In the genomic region with DNA sequence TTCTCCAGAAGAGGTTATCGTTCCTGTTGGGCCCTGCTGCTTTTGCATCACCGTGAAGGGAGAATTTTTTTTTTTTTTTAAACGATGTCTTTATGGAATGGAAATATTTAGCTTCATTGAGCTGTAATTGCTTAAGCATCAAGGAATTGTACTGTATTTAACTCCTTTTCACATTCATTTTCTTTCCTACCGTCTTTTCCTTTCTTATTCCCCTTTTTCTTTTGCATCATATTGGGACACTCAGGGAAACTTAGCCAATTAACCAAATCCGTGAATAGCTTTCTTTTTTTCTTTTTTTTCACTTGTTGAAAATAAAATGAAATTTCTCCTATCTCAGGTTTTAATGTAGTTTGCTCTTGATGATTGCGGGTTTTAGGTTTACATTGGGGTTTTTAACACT, we compare ENCODE assay signal across 8 cellular contexts. TPM values are rescaled to one million over a fixed set of nuclear protein-coding genes. Genes with fewer than 3 reads are reported as not detected.
DNase-seq lines count a peak whose midpoint lies in the region; ATAC-seq and TF ChIP-seq lines count a peak whose summit lies in the region.

No MANE protein-coding gene starts in this region.

- peak overlapping the region; percentile 100 for H3K4me3 Mint-ChIP-seq in central memory CD8-positive, alpha-beta T cell
- peak overlapping the region; percentile 91 to 100 (median 97) for H3K4me3 Mint-ChIP-seq in naive thymus-derived CD8-positive, alpha-beta T cell

- H3K27ac ChIP-seq in AG04450 (ENCODE audit: low read depth, low read length) = no peak overlapping the region
- H3K27ac ChIP-seq in neuronal stem cell (replicated peaks; ENCODE audit: low read length) = no peak overlapping the region

- peaks cover 2% of the 10 kb centered on the region for H3K79me1 ChIP-seq in neuronal stem cell (ENCODE audit: low read depth, low read length)

- H3K4me3 ChIP-seq in AG04450 (ENCODE audit: low read depth, low read length) (peak overlapping the region; percentile 87), neuronal stem cell (ENCODE audit: low read length in 2 of 2) (peak overlapping the region in 1 of 2 donors; percentile 83)
- H3K4me3 ChIP-seq in Jurkat, Clone E6-1 (ENCODE audit: low read length) = peak overlapping the region; percentile 82

- no peak overlapping the region for H3K23ac ChIP-seq in neuronal stem cell (ENCODE audit: low read depth, low read length, poor library complexity)

- H3K27me3 ChIP-seq in AG04450 (ENCODE audit: control insufficient read depth, insufficient read depth, low read length) (no peaks in the 10 kb centered on the region), neuronal stem cell (ENCODE audit: control insufficient read depth in 3 of 3, insufficient read depth in 3 of 3, low read depth in 1 of 3, low read length in 3 of 3) (no peaks in the 10 kb centered on the region)

- H3K18ac ChIP-seq in neuronal stem cell (ENCODE audit: low read length) = no peak overlapping the region

- H2BK12ac ChIP-seq in neuronal stem cell (ENCODE audit: low read length) = no peak overlapping the region

- no peak overlapping the region for H2BK15ac ChIP-seq in neuronal stem cell (ENCODE audit: low read length)

- H3K4me1 Mint-ChIP-seq in central memory CD8-positive, alpha-beta T cell = peaks cover 43% of the 10 kb centered on the region
- peaks cover 26 to 66% (median 61%) of the 10 kb centered on the region in 4 donors for H3K4me1 Mint-ChIP-seq in naive thymus-derived CD8-positive, alpha-beta T cell

- no peak for ATAC-seq in central memory CD8-positive, alpha-beta T cell (replicated peaks; ENCODE audit: extremely low read depth, poor library complexity, severe bottlenecking)
- ATAC-seq in naive thymus-derived CD8-positive, alpha-beta T cell = no peak
- no peak for ATAC-seq in HG03439 (IDR thresholded peaks at IDR 0.05; ENCODE audit: unreplicated experiment)

- CTCF ChIA-PET in AG04450 (lab: Charles Lee) = interaction anchor here (0.8 to 1.5 kb wide), 2 partner anchors 30 to 151 kb away, joined by 3 to 11 read pairs; no protein-coding TSS in a partner anchor

- H3K14ac ChIP-seq in neuronal stem cell (ENCODE audit: low read length) = no peak overlapping the region

- no peaks in the 10 kb centered on the region for H3K27me3 Mint-ChIP-seq in central memory CD8-positive, alpha-beta T cell
- no peaks in the 10 kb centered on the region for H3K27me3 Mint-ChIP-seq in naive thymus-derived CD8-positive, alpha-beta T cell

- H3K9me3 Mint-ChIP-seq in central memory CD8-positive, alpha-beta T cell = no peaks in the 10 kb centered on the region
- H3K9me3 Mint-ChIP-seq in naive thymus-derived CD8-positive, alpha-beta T cell = peaks cover 0 to 2% (median 0%) of the 10 kb centered on the region in 9 donors

- POLR2A ChIA-PET in AG04450 (lab: Yijun Ruan, JAX) = interaction anchor here (0.7 to 0.9 kb wide), 4 partner anchors 30 to 375 kb away, joined by 3 to 8 read pairs (median 6); no protein-coding TSS in a partner anchor
- POLR2A ChIA-PET in naive thymus-derived CD8-positive, alpha-beta T cell (lab: Charles Lee) = interaction anchor here (0.7 to 1.5 kb wide), 9 partner anchors 10 to 528 kb away, joined by 3 to 7 read pairs (median 4); partner anchors contain the start of gene RBBP6

- DNase-seq in AG04450 (ENCODE audit: low read depth, low spot score) = no peak
- DNase-seq in Jurkat, Clone E6-1 (ENCODE audit: low read depth, low spot score) = no peak
- no peak for DNase-seq in central memory CD8-positive, alpha-beta T cell (ENCODE audit: low spot score in 2 of 2)
- no peak for DNase-seq in naive thymus-derived CD8-positive, alpha-beta T cell
- DNase-seq in NCI-H2196 treated with DMSO at 0.1 percent for 48 hours (lab: John Stamatoyannopoulos, UW; ENCODE audit: unreplicated experiment) = no peak
- no peak for DNase-seq in HuH-7 (ENCODE audit: low spot score)
- no peak for DNase-seq in neuronal stem cell (ENCODE audit: low spot score)

- no peak overlapping the region for H2AK5ac ChIP-seq in neuronal stem cell (ENCODE audit: low read depth, low read length)

- H4K91ac ChIP-seq in neuronal stem cell (ENCODE audit: low read depth, low read length, poor library complexity) = no peak overlapping the region

- peak overlapping the region; percentile 100 for H3K27ac Mint-ChIP-seq in central memory CD8-positive, alpha-beta T cell (ENCODE audit: low read depth)
- peak overlapping the region; percentile 76 to 99 (median 88) for H3K27ac Mint-ChIP-seq in naive thymus-derived CD8-positive, alpha-beta T cell

- no peak overlapping the region for H3K4me2 ChIP-seq in neuronal stem cell (ENCODE audit: insufficient read depth, low read length, poor library complexity, severe bottlenecking)

- no peak overlapping the region for H2AFZ ChIP-seq in neuronal stem cell (ENCODE audit: low read length)

- H3K9me3 ChIP-seq in AG04450 (ENCODE audit: control insufficient read depth, insufficient read depth, low read length) (no peaks in the 10 kb centered on the region; the same call in 1 of the 2 replicates), neuronal stem cell (replicated peaks in 1 of 2; ENCODE audit: control insufficient read depth in 2 of 2, insufficient read depth in 1 of 2, low read depth in 1 of 2, low read length in 2 of 2) (no peaks in the 10 kb centered on the region)

- H3K9ac ChIP-seq in neuronal stem cell (ENCODE audit: low read depth, low read length, poor library complexity) = no peak overlapping the region

- H3K36me3 ChIP-seq in neuronal stem cell (replicated peaks in 1 of 2; ENCODE audit: control insufficient read depth in 2 of 2, insufficient read depth in 2 of 2, low read length in 2 of 2) = peaks cover 7 to 42% of the 10 kb centered on the region in 2 donors

- peaks cover 0 to 10% of the 10 kb centered on the region in 2 donors for H3K4me1 ChIP-seq in neuronal stem cell (ENCODE audit: control insufficient read depth in 2 of 2, insufficient read depth in 1 of 2, low read depth in 1 of 2, low read length in 2 of 2)

- TF ChIP-seq CTCF in AG04450 (IDR thresholded peaks at IDR 0.05; ENCODE audit: low read depth, low read length) = no peak

- peaks cover 26% of the 10 kb centered on the region for H3K36me3 Mint-ChIP-seq in central memory CD8-positive, alpha-beta T cell (ENCODE audit: insufficient read depth)
- peaks cover 4 to 33% (median 6%) of the 10 kb centered on the region in 3 donors for H3K36me3 Mint-ChIP-seq in naive thymus-derived CD8-positive, alpha-beta T cell

- WGBS in neuronal stem cell (ENCODE audit: extremely low coverage in 2 of 2, insufficient read length in 2 of 2, insufficient replicate concordance in 1 of 2), 2 donors = no CpG with 5 or more reads among the region's 6 CpGs

- H2BK120ac ChIP-seq in neuronal stem cell (ENCODE audit: low read depth, low read length) = no peak overlapping the region

- no peak overlapping the region for H3K4ac ChIP-seq in neuronal stem cell (ENCODE audit: low read length)

- no peak overlapping the region for H2BK5ac ChIP-seq in neuronal stem cell (ENCODE audit: low read length)

- H4K8ac ChIP-seq in neuronal stem cell (ENCODE audit: low read depth, low read length) = no peak overlapping the region

RNA-seq across cellular contexts. Expression of gene TNRC6A, which starts 1.5 kb away (rescaled TPM):
- 62.7 and 76.2 TPM in 2 replicates for polyA plus RNA-seq in AG04450 (2011; rRNA removed)
- polyA minus RNA-seq in AG04450 (2011; rRNA and poly(A)+ RNA removed) = 136 and 139 TPM in 2 replicates
- 16.4 TPM for polyA plus RNA-seq in Jurkat, Clone E6-1 (2012; ENCODE audit: insufficient read depth, insufficient read length)
- 10 to 100 TPM; 84.1 to 85.2 TPM for total RNA-seq in naive thymus-derived CD8-positive, alpha-beta T cell
- 10 to 100 TPM in 2 of 3 donors, 1 to 10 TPM in 1; 9.4 to 12.9 (median 10.9) TPM for polyA plus RNA-seq in naive thymus-derived CD8-positive, alpha-beta T cell
- polyA plus RNA-seq in neuronal stem cell (2013, experiment 1 of 2) = 49.6 TPM
- 49.9 TPM for polyA plus RNA-seq in neuronal stem cell (2013, experiment 2 of 2)
